In the genomic region with DNA sequence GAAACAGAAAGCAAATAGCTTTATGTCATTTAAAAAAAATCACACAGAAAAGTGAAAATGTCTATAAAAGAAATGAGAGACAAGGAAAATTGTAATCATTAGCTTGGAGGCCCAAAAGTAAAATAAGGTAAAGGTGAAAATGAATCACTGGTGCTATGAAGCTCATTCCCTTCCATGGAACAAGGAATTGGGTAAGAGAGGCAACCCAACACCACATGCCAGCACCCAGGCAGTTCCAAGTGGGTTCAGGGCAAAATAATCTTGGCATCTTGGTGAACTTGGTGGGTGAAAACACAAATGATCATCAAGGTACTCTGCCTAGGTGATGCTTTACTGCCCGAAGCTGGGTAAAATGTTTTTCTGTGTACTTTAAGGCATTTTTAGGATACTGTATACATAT, we compare ENCODE assay signal across 37 cellular contexts. TPM values are rescaled to one million over a fixed set of nuclear protein-coding genes. Genes with fewer than 3 reads are reported as not detected.
"Had no signal": no experiment of that assay in that cellular context is flagged by ENCODE, and none has a peak within 500 bp of the region (broad histone marks: within the 10 kb centered on the region; RNA-seq: fewer than 3 reads in every experiment).

No MANE protein-coding gene starts in this region.

- H3K27me3 ChIP-seq: MG63 had no signal

- DNase-seq: Karpas-422, Kasumi-1, KG1, MG63, MM.1S, MV-4-11, NCI-H1048, NCI-H1092, NCI-H1092 treated with DMSO at 0.1 percent for 48 hours, NCI-H1105, NCI-H1105 treated with DMSO at 0.1 percent for 48 hours, NCI-H1417, NCI-H1417 treated with DMSO at 0.1 percent for 48 hours, NCI-H1436, NCI-H1436 treated with DMSO at 0.1 percent for 48 hours, NCI-H146, NCI-H1694, NCI-H1694 treated with DMSO at 0.1 percent for 48 hours, NCI-H187, NCI-H187 treated with DMSO at 0.1 percent for 48 hours, NCI-H1930, NCI-H2029, NCI-H2029 treated with DMSO at 0.1 percent for 48 hours, NCI-H2081, NCI-H2081 treated with DMSO at 0.1 percent for 48 hours, NCI-H2107, NCI-H2171, NCI-H2171 treated with DMSO at 0.1 percent for 48 hours, NCI-H2227 treated with DMSO at 0.1 percent for 48 hours, NCI-H226, NCI-H345, NCI-H446, NCI-H446 treated with DMSO at 0.1 percent for 48 hours, NCI-H510A had no signal

- H3K4me2 ChIP-seq: KMS-11 had no signal

- H3K9me3 ChIP-seq: MG63 had no signal

- H3K27ac ChIP-seq: KMS-11 had no signal

- H3K4me3 ChIP-seq: MG63 had no signal

- H3K9ac ChIP-seq: KMS-11 had no signal

- H3K36me3 ChIP-seq: MG63 had no signal

RNA-seq across cellular contexts. Expression of a gene that starts 16.7 kb away (rescaled TPM):
- total RNA-seq: LHCN-M2, MCF 10A had no signal
